Comparison of ENCODE assay signal across 9 cellular contexts in genomic region chr9:96015876-96016686, GRCh38.
DNase-seq lines count a peak whose midpoint lies in the region; ATAC-seq, FAIRE-seq and TF ChIP-seq lines count a peak whose summit lies in the region.
"Had no signal": no experiment of that assay in that cellular context is flagged by ENCODE, and none has a peak within 500 bp of the region (broad histone marks: within the 10 kb centered on the region; RNA-seq: fewer than 3 reads in every experiment).

No MANE protein-coding gene starts in this region.

- POLR2A ChIA-PET in activated CD4-positive, alpha-beta T cell treated with anti-CD3 and anti-CD28 coated beads, Interleukin-2, amount 10 ng/mL, durations not matched to agents 7 days and 5 days (lab: Charles Lee): no interaction called here

- intact Hi-C loops in cardiac septum (cut with DNase I): no loop called here

- H3K4me3 Mint-ChIP-seq in activated CD4-positive, alpha-beta T cell treated with anti-CD3 and anti-CD28 coated beads, Interleukin-2, amount 10 ng/mL, durations not matched to agents 7 days and 5 days: peak overlapping the region; percentile 11

- peak; percentile 67 for ATAC-seq in HG02759 (IDR thresholded peaks at IDR 0.05; ENCODE audit: unreplicated experiment)
- no peak for ATAC-seq in HG03280 (IDR thresholded peaks at IDR 0.05; ENCODE audit: unreplicated experiment)
- no peak for ATAC-seq in HG03469 (IDR thresholded peaks at IDR 0.05; ENCODE audit: unreplicated experiment)

- H3K27me3 Mint-ChIP-seq in activated CD4-positive, alpha-beta T cell treated with anti-CD3 and anti-CD28 coated beads, Interleukin-2, amount 10 ng/mL, durations not matched to agents 7 days and 5 days: peaks cover 4% of the 10 kb centered on the region

- H3K4me1 Mint-ChIP-seq in activated CD4-positive, alpha-beta T cell treated with anti-CD3 and anti-CD28 coated beads, Interleukin-2, amount 10 ng/mL, durations not matched to agents 7 days and 5 days: peaks cover 62% of the 10 kb centered on the region

- H3K36me3 Mint-ChIP-seq in activated CD4-positive, alpha-beta T cell treated with anti-CD3 and anti-CD28 coated beads, Interleukin-2, amount 10 ng/mL, durations not matched to agents 7 days and 5 days (ENCODE audit: low read depth): peaks cover 33% of the 10 kb centered on the region

- DNase-seq in GM12892 (ENCODE audit: insufficient read length) (no peak), myocyte (ENCODE audit: low read depth) (peak; percentile 62), cardiac septum (ENCODE audit: low spot score) (no peak), DMS53 treated with DMSO at 0.1 percent for 48 hours (lab: John Stamatoyannopoulos, UW; ENCODE audit: unreplicated experiment) (no peak)
- peak; percentile 60 for DNase-seq in activated CD4-positive, alpha-beta T cell treated with anti-CD3 and anti-CD28 coated beads, Interleukin-2, amount 10 ng/mL, durations not matched to agents 7 days and 5 days
- DNase-seq: naive B cell had no signal

- FAIRE-seq in GM12892 (lab: Jason Lieb, UNC): peak; percentile 33

- CTCF ChIA-PET in activated CD4-positive, alpha-beta T cell treated with anti-CD3 and anti-CD28 coated beads, Interleukin-2, amount 10 ng/mL, durations not matched to agents 7 days and 5 days (lab: Charles Lee): interaction anchor here (0.9 to 1.7 kb wide), 2 partner anchors 10 to 12 kb away, joined by 3 to 5 read pairs; no protein-coding TSS in a partner anchor

- H3K27ac Mint-ChIP-seq in activated CD4-positive, alpha-beta T cell treated with anti-CD3 and anti-CD28 coated beads, Interleukin-2, amount 10 ng/mL, durations not matched to agents 7 days and 5 days: peak overlapping the region; percentile 95
- H3K27ac Mint-ChIP-seq: naive B cell had no signal

- no peaks in the 10 kb centered on the region for H3K9me3 Mint-ChIP-seq in activated CD4-positive, alpha-beta T cell treated with anti-CD3 and anti-CD28 coated beads, Interleukin-2, amount 10 ng/mL, durations not matched to agents 7 days and 5 days

- TF ChIP-seq POLR2A in GM12892 (IDR thresholded peaks at IDR 0.05; ENCODE audit: low read depth, low read length): no peak

Comparison
In these comparisons a context has a peak if more than half of its experiments do, and no peak if none do; other contexts are left out.
1. DNase-seq: peak in activated CD4-positive, alpha-beta T cell treated with anti-CD3 and anti-CD28 coated beads, Interleukin-2, amount 10 ng/mL, durations not matched to agents 7 days and 5 days (single experiment) and myocyte (single experiment); none in GM12892 (single experiment), cardiac septum (single experiment) and DMS53 treated with DMSO at 0.1 percent for 48 hours (single experiment).